ENCODE assay signal across 14 cellular contexts in the genomic region with DNA sequence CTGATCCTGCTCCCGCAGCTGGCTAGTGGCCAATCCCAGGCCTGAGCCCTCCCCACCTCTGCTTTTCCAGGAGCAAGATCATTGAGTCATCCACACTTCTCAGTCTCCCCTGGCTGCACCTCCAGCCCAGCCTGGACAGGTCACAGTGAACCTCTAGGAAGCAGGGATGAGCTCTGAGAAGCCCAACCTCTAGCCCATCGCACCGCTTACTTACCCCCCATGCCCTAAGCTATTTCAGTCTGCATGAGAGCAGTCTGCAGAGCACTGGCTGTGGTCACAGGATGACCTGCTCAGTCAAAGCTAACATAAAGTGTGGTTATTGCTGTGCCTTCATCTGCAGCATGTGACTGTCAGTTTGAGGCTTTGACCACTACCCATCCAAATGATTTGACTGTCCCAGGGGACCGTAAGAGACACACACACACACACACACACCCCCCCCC.
DNase-seq lines count a peak whose midpoint lies in the region; ATAC-seq, FAIRE-seq and TF ChIP-seq lines count a peak whose summit lies in the region.
"Had no signal": no experiment of that assay in that cellular context is flagged by ENCODE, and none has a peak within 500 bp of the region (broad histone marks: within the 10 kb centered on the region; RNA-seq: fewer than 3 reads in every experiment).

No MANE protein-coding gene starts in this region.

- H3K9me3 Mint-ChIP-seq in neural crest cell: no peaks in the 10 kb centered on the region
- H3K9me3 Mint-ChIP-seq in naive thymus-derived CD4-positive, alpha-beta T cell: no peaks in the 10 kb centered on the region
- H3K9me3 Mint-ChIP-seq: CD8-positive, alpha-beta memory T cell; central memory CD8-positive, alpha-beta T cell; stimulated activated effector memory CD8-positive, alpha-beta T cell treated with anti-CD3 and anti-CD28 coated beads, Interleukin-12 subunit alpha, Interleukin-12 subunit beta, amount 100 ng/mL, for 72 hours had no signal

- H3K9me3 ChIP-seq in RWPE2 (ENCODE audit: severe bottlenecking) (no peaks in the 10 kb centered on the region), kidney (ENCODE audit: control insufficient read depth in 1 of 2, low read length in 2 of 2) (no peaks in the 10 kb centered on the region)
- H3K9me3 ChIP-seq in naive thymus-derived CD4-positive, alpha-beta T cell (ENCODE audit: control insufficient read depth in 2 of 3, low read length in 3 of 3): no peaks in the 10 kb centered on the region

- FAIRE-seq in kidney (lab: Jason Lieb, UNC): no peak

- intact Hi-C loops in kidney (cut with DNase I): loop anchor here (5.0 kb wide), 1 partner anchor 170 kb away; no protein-coding TSS in a partner anchor
- intact Hi-C loops in naive thymus-derived CD4-positive, alpha-beta T cell (cut with micrococcal nuclease): loop anchor here (2.0 to 5.0 kb wide), 3 partner anchors 15 to 435 kb away; no protein-coding TSS in a partner anchor

- H3K27ac ChIP-seq in RWPE2 (ENCODE audit: poor library complexity, severe bottlenecking) (no peak overlapping the region), kidney (ENCODE audit: low read depth in 2 of 2, low read length in 2 of 2) (no peak overlapping the region)
- H3K27ac ChIP-seq in naive thymus-derived CD4-positive, alpha-beta T cell (ENCODE audit: low read depth, low read length): no peak overlapping the region

- no peak overlapping the region for H3K9ac ChIP-seq in kidney (ENCODE audit: low read length in 2 of 2)

- H3K36me3 Mint-ChIP-seq in neural crest cell (ENCODE audit: low read depth): peaks cover 3% of the 10 kb centered on the region
- no peaks in the 10 kb centered on the region for H3K36me3 Mint-ChIP-seq in naive thymus-derived CD4-positive, alpha-beta T cell
- H3K36me3 Mint-ChIP-seq: stimulated activated effector memory CD8-positive, alpha-beta T cell treated with anti-CD3 and anti-CD28 coated beads, Interleukin-12 subunit alpha, Interleukin-12 subunit beta, amount 100 ng/mL, for 72 hours had no signal

- DNase-seq in RWPE2 (ENCODE audit: low spot score) (no peak), neural crest cell (ENCODE audit: low read depth, low spot score) (no peak), kidney (no peak), DMS153 treated with DMSO at 0.1 percent for 48 hours (lab: John Stamatoyannopoulos, UW; ENCODE audit: unreplicated experiment) (no peak)
- no peak for DNase-seq in naive thymus-derived CD4-positive, alpha-beta T cell
- DNase-seq: CD8-positive, alpha-beta memory T cell; NCI-H446; retina; T-helper 17 cell had no signal

- peak overlapping the region; percentile 81 for H3K27ac Mint-ChIP-seq in neural crest cell (ENCODE audit: unreplicated experiment)
- no peak overlapping the region for H3K27ac Mint-ChIP-seq in naive thymus-derived CD4-positive, alpha-beta T cell
- H3K27ac Mint-ChIP-seq: CD8-positive, alpha-beta memory T cell had no signal

- ATAC-seq in GM18502 (IDR thresholded peaks at IDR 0.05; ENCODE audit: poor library complexity, unreplicated experiment) (peak; percentile 50), HG02610 (IDR thresholded peaks at IDR 0.05; ENCODE audit: unreplicated experiment) (peak; percentile 88), RWPE2 (ENCODE audit: low read depth) (peak; percentile 17; the same call in 1 of the 3 replicates), HG02642 (IDR thresholded peaks at IDR 0.05; ENCODE audit: poor library complexity, unreplicated experiment) (no peak)
- no peak for ATAC-seq in naive thymus-derived CD4-positive, alpha-beta T cell
- ATAC-seq: stimulated activated effector memory CD8-positive, alpha-beta T cell treated with anti-CD3 and anti-CD28 coated beads, Interleukin-12 subunit alpha, Interleukin-12 subunit beta, amount 100 ng/mL, for 72 hours; T-helper 17 cell had no signal

- TF ChIP-seq CTCF in RWPE2 (IDR thresholded peaks at IDR 0.05; ENCODE audit: poor library complexity, severe bottlenecking): no peak
- TF ChIP-seq CTCF in neural crest cell (conservative IDR thresholded peaks at IDR 0.05): no peak
- TF ChIP-seq CTCF in kidney (IDR thresholded peaks at IDR 0.05; ENCODE audit: borderline replicate concordance, extremely low read depth, insufficient read depth): no peak

- POLR2A ChIA-PET in naive thymus-derived CD4-positive, alpha-beta T cell (lab: Charles Lee): no interaction called here

- no peak overlapping the region for H3K4me3 Mint-ChIP-seq in neural crest cell
- H3K4me3 Mint-ChIP-seq in naive thymus-derived CD4-positive, alpha-beta T cell: no peak overlapping the region
- H3K4me3 Mint-ChIP-seq: CD8-positive, alpha-beta memory T cell; central memory CD8-positive, alpha-beta T cell; stimulated activated effector memory CD8-positive, alpha-beta T cell treated with anti-CD3 and anti-CD28 coated beads, Interleukin-12 subunit alpha, Interleukin-12 subunit beta, amount 100 ng/mL, for 72 hours; T-helper 17 cell had no signal

- H3K4me1 ChIP-seq in RWPE2 (ENCODE audit: insufficient read depth, poor library complexity, severe bottlenecking) (peaks cover 8% of the 10 kb centered on the region), kidney (ENCODE audit: control insufficient read depth in 1 of 2, insufficient read depth in 1 of 2, low read depth in 1 of 2, low read length in 2 of 2) (peaks cover 0 to 8% of the 10 kb centered on the region in 2 donors)
- H3K4me1 ChIP-seq in naive thymus-derived CD4-positive, alpha-beta T cell (ENCODE audit: control insufficient read depth in 2 of 2, insufficient read depth in 2 of 2, low read length in 2 of 2): no peaks in the 10 kb centered on the region

- CTCF ChIA-PET in naive thymus-derived CD4-positive, alpha-beta T cell (lab: Charles Lee): interaction anchor here (1.1 to 3.7 kb wide), 6 partner anchors 12 to 262 kb away, joined by 3 to 31 read pairs (median 8); a partner anchor contains a TSS

- no peaks in the 10 kb centered on the region for H3K27me3 ChIP-seq in RWPE2 (ENCODE audit: insufficient read depth, poor library complexity, severe bottlenecking)
- no peaks in the 10 kb centered on the region for H3K27me3 ChIP-seq in naive thymus-derived CD4-positive, alpha-beta T cell (ENCODE audit: control insufficient read depth in 2 of 2, insufficient read depth in 2 of 2, low read length in 2 of 2)

- H3K4me3 ChIP-seq in RWPE2 (ENCODE audit: severe bottlenecking) (no peak overlapping the region), kidney (ENCODE audit: low read length in 2 of 2) (no peak overlapping the region)
- H3K4me3 ChIP-seq in naive thymus-derived CD4-positive, alpha-beta T cell (ENCODE audit: low read length): no peak overlapping the region

- H3K27me3 Mint-ChIP-seq in neural crest cell (ENCODE audit: low read depth): no peaks in the 10 kb centered on the region
- H3K27me3 Mint-ChIP-seq in naive thymus-derived CD4-positive, alpha-beta T cell: no peaks in the 10 kb centered on the region
- H3K27me3 Mint-ChIP-seq: CD8-positive, alpha-beta memory T cell; central memory CD8-positive, alpha-beta T cell had no signal

- peaks cover 36% of the 10 kb centered on the region for H3K4me1 Mint-ChIP-seq in neural crest cell
- H3K4me1 Mint-ChIP-seq in naive thymus-derived CD4-positive, alpha-beta T cell: peaks cover 0 to 2% (median 0%) of the 10 kb centered on the region in 7 donors
- H3K4me1 Mint-ChIP-seq: central memory CD8-positive, alpha-beta T cell; stimulated activated effector memory CD8-positive, alpha-beta T cell treated with anti-CD3 and anti-CD28 coated beads, Interleukin-12 subunit alpha, Interleukin-12 subunit beta, amount 100 ng/mL, for 72 hours had no signal

- H3K36me3 ChIP-seq in RWPE2 (ENCODE audit: low read depth): no peaks in the 10 kb centered on the region
- H3K36me3 ChIP-seq in kidney (ENCODE audit: control insufficient read depth in 1 of 2, insufficient read depth in 2 of 2, low read length in 2 of 2): peaks cover 0 to 4% of the 10 kb centered on the region in 2 donors
- H3K36me3 ChIP-seq in naive thymus-derived CD4-positive, alpha-beta T cell (ENCODE audit: control insufficient read depth in 2 of 3, insufficient read depth in 3 of 3, low read length in 3 of 3): no peaks in the 10 kb centered on the region

Comparison
In these comparisons a context has a peak if more than half of its experiments do, and no peak if none do; other contexts are left out.
1. ATAC-seq: peak in GM18502 (single experiment), HG02610 (single experiment) and RWPE2 (single experiment); none in HG02642 (single experiment) and naive thymus-derived CD4-positive, alpha-beta T cell (single experiment).